9 cellular contexts compared by ENCODE assay signal in genomic region chr1:12173631-12174121, GRCh38. TPM values are rescaled to one million over a fixed set of nuclear protein-coding genes. Genes with fewer than 3 reads are reported as not detected.
DNase-seq lines count a peak whose midpoint lies in the region; ATAC-seq, FAIRE-seq and TF ChIP-seq lines count a peak whose summit lies in the region.
"Had no signal": no experiment of that assay in that cellular context is flagged by ENCODE, and none has a peak within 500 bp of the region (broad histone marks: within the 10 kb centered on the region; RNA-seq: fewer than 3 reads in every experiment).

No MANE protein-coding gene starts in this region.

- intact Hi-C loops in activated CD8-positive, alpha-beta T cell treated with anti-CD3 and anti-CD28 coated beads for 36 hours (cut with micrococcal nuclease): no loop called here
- intact Hi-C loops in esophagus muscularis mucosa (cut with DNase I): no loop called here

- peak; percentile 38 for ATAC-seq in activated CD8-positive, alpha-beta T cell treated with anti-CD3 and anti-CD28 coated beads for 36 hours
- ATAC-seq in GM19455 (IDR thresholded peaks at IDR 0.05; ENCODE audit: unreplicated experiment): no peak

- WGBS in esophagus muscularis mucosa: 58% methylated on average over 9 of the region's 11 CpGs

- peaks cover 0 to 8% (median 4%) of the 10 kb centered on the region in 4 donors for H3K36me3 ChIP-seq in esophagus muscularis mucosa

- peaks cover 0 to 37% (median 0%) of the 10 kb centered on the region in 4 donors for H3K27me3 ChIP-seq in esophagus muscularis mucosa

- no peak for FAIRE-seq in urothelium cell line (lab: Jason Lieb, UNC)
- FAIRE-seq: astrocyte had no signal

- H3K4me3 ChIP-seq in esophagus muscularis mucosa: peak overlapping the region in 1 of 4 donors; percentile 13

- peak overlapping the region; percentile 98 for H3K27ac Mint-ChIP-seq in activated CD8-positive, alpha-beta T cell treated with anti-CD3 and anti-CD28 coated beads for 36 hours

- TF ChIP-seq EP300 in esophagus muscularis mucosa (IDR thresholded peaks at IDR 0.05): no peak

- CTCF ChIA-PET in activated CD8-positive, alpha-beta T cell treated with anti-CD3 and anti-CD28 coated beads for 36 hours (lab: Charles Lee): interaction anchor here (0.8 to 3.9 kb wide), 6 partner anchors 25 to 123 kb away, joined by 3 to 22 read pairs (median 3); no protein-coding TSS in a partner anchor

- peaks cover 70 to 95% (median 84%) of the 10 kb centered on the region in 4 donors for H3K4me1 ChIP-seq in esophagus muscularis mucosa

- TF ChIP-seq CTCF in GM20000 (IDR thresholded peaks at IDR 0.05; ENCODE audit: extremely low read depth, missing control alignments) (no peak), esophagus muscularis mucosa (IDR thresholded peaks at IDR 0.05) (no peak)
- no peak for TF ChIP-seq CTCF in activated CD8-positive, alpha-beta T cell treated with anti-CD3 and anti-CD28 coated beads for 36 hours (IDR thresholded peaks at IDR 0.05)

- POLR2A ChIA-PET in activated CD8-positive, alpha-beta T cell treated with anti-CD3 and anti-CD28 coated beads for 36 hours (lab: Charles Lee): interaction anchor here (0.8 to 1.4 kb wide), 7 partner anchors 9 to 106 kb away, joined by 3 to 4 read pairs (median 4); no protein-coding TSS in a partner anchor

- H3K36me3 Mint-ChIP-seq in activated CD8-positive, alpha-beta T cell treated with anti-CD3 and anti-CD28 coated beads for 36 hours (ENCODE audit: low read depth): peaks cover 73% of the 10 kb centered on the region

- TF ChIP-seq POLR2A in esophagus muscularis mucosa (IDR thresholded peaks at IDR 0.05; ENCODE audit: low read depth): no peak

- no peaks in the 10 kb centered on the region for H3K27me3 Mint-ChIP-seq in activated CD8-positive, alpha-beta T cell treated with anti-CD3 and anti-CD28 coated beads for 36 hours

- peak overlapping the region; percentile 67 for H3K4me3 Mint-ChIP-seq in activated CD8-positive, alpha-beta T cell treated with anti-CD3 and anti-CD28 coated beads for 36 hours

- peak; percentile 59 for DNase-seq in GM20000 (ENCODE audit: low spot score)
- peak; percentile 97 for DNase-seq in activated CD8-positive, alpha-beta T cell treated with anti-CD3 and anti-CD28 coated beads for 36 hours
- DNase-seq in esophagus muscularis mucosa (ENCODE audit: extremely low spot score): no peak
- peak; percentile 65 to 89 for DNase-seq in stimulated activated CD4-positive, alpha-beta T cell treated with anti-CD3 and anti-CD28 coated beads, Interleukin-1b, Interleukin-23, amount 100 ng/mL, for 4 hours (ENCODE audit: low read depth in 2 of 2)
- DNase-seq in NCI-H1048 (lab: John Stamatoyannopoulos, UW): no peak
- no peak for DNase-seq in urothelium cell line (ENCODE audit: low spot score)
- no peak for DNase-seq in SW 1271 (lab: John Stamatoyannopoulos, UW)

- H3K27ac ChIP-seq in esophagus muscularis mucosa (replicated peaks in 1 of 4): peak overlapping the region; percentile 1 to 68 (median 44)

- peaks cover 88% of the 10 kb centered on the region for H3K4me1 Mint-ChIP-seq in activated CD8-positive, alpha-beta T cell treated with anti-CD3 and anti-CD28 coated beads for 36 hours (ENCODE audit: low read depth)

- H3K9me3 Mint-ChIP-seq in activated CD8-positive, alpha-beta T cell treated with anti-CD3 and anti-CD28 coated beads for 36 hours: peaks cover 6% of the 10 kb centered on the region

- H3K9me3 ChIP-seq in esophagus muscularis mucosa: no peaks in the 10 kb centered on the region

RNA-seq across cellular contexts. Expression of gene TNFRSF1B, which starts 6.9 kb away (rescaled TPM):
- 100 to 1,000 TPM; 173 to 191 TPM for total RNA-seq in activated CD8-positive, alpha-beta T cell treated with anti-CD3 and anti-CD28 coated beads for 36 hours
- total RNA-seq in esophagus muscularis mucosa: 10 to 100 TPM; 15.4 to 55.5 (median 32.4) TPM

RNA-seq across cellular contexts. Expression of gene VPS13D, which starts 56.2 kb away (rescaled TPM):
- total RNA-seq in activated CD8-positive, alpha-beta T cell treated with anti-CD3 and anti-CD28 coated beads for 36 hours: 10 to 100 TPM; 28.1 to 30.7 TPM
- total RNA-seq in esophagus muscularis mucosa: 10 to 100 TPM; 67.8 to 93.3 (median 85.4) TPM

Comparison
In these comparisons a context has a peak if more than half of its experiments do, and no peak if none do; other contexts are left out.
1. DNase-seq: peak in GM20000 (single experiment), activated CD8-positive, alpha-beta T cell treated with anti-CD3 and anti-CD28 coated beads for 36 hours (single experiment) and stimulated activated CD4-positive, alpha-beta T cell treated with anti-CD3 and anti-CD28 coated beads, Interleukin-1b, Interleukin-23, amount 100 ng/mL, for 4 hours (2 of 2); none in esophagus muscularis mucosa (single experiment), NCI-H1048 (single experiment), urothelium cell line (single experiment) and SW 1271 (0 of 2).